Comparison of ENCODE assay signal across 13 cellular contexts in the genomic region with DNA sequence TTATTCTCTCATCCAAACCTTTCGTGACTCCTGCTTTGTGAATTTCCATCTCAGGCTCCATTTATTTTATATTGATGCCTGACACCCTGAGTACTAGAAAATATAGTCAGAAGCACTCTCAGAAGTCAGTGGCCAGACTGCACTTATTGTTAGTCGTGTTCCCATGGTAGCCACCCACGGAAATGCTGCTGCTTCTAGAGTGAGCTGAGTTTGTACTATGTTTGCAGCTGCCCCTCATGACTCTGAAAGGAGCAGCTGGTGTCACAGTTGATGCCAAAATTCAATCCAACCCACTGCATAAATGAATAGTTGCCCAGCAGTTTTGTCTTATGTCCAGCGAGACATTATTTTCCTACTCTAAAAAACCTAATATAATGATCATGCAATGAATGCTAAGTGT.
A peak's percentile ranks its signal among the peaks of the same experiment; 100 is the strongest.
DNase-seq lines count a peak whose midpoint lies in the region; ATAC-seq, FAIRE-seq and TF ChIP-seq lines count a peak whose summit lies in the region.
"Had no signal": no experiment of that assay in that cellular context is flagged by ENCODE, and none has a peak within 500 bp of the region (broad histone marks: within the 10 kb centered on the region; RNA-seq: fewer than 3 reads in every experiment).

No MANE protein-coding gene starts in this region.

- POLR2A ChIA-PET in H1 (lab: Charles Lee; ENCODE audit: partially characterized antibody), result no interaction called here

- no peak overlapping the region for H3K4me2 ChIP-seq in H1 (ENCODE audit: insufficient read depth in 1 of 2, low read depth in 2 of 2, low read length in 2 of 2)

- no peak overlapping the region for H3K14ac ChIP-seq in H1 (ENCODE audit: insufficient read length)

- no peak overlapping the region for H4K91ac ChIP-seq in H1 (replicated peaks; ENCODE audit: insufficient read length, low read length)

- no peak overlapping the region for H3K4ac ChIP-seq in H1 (replicated peaks; ENCODE audit: insufficient read length, low read depth, low read length)

- no peak overlapping the region for H2BK15ac ChIP-seq in H1 (ENCODE audit: low read length)

- DNase-seq in A172 (ENCODE audit: low spot score) (peak; percentile 5), HAP-1 (ENCODE audit: low spot score in 2 of 2) (peak; percentile 19 to 21), NCI-H446 (lab: John Stamatoyannopoulos, UW) (peak; percentile 3 to 54), H1 (ENCODE audit: low read depth in 1 of 2, low spot score in 2 of 2) (no peak), upper lobe of right lung (no peak), HuH-7.5 (ENCODE audit: low spot score) (no peak)
- DNase-seq in NK-92 treated with Interleukin-12 subunit alpha and Interleukin-12 subunit beta, amount 100 ng/mL, for 24 hours (lab: John Stamatoyannopoulos, UW), result no peak
- DNase-seq: activated naive CD8-positive, alpha-beta T cell treated with anti-CD3 and anti-CD28 coated beads for 36 hours; GF-D8; mesenchymal stem cell had no signal

- intact Hi-C loops in upper lobe of right lung (cut with DNase I), result no loop called here

- no peak overlapping the region for H4K5ac ChIP-seq in H1 (ENCODE audit: insufficient read length, low read depth, low read length)

- no peak for FAIRE-seq in H1 (lab: Jason Lieb, UNC)
- FAIRE-seq: K562 had no signal

- no peak for TF ChIP-seq RAD21 in H1 (IDR thresholded peaks at IDR 0.05 in 1 of 2, conservative IDR thresholded peaks at IDR 0.05 in 1 of 2; ENCODE audit: low read depth in 2 of 2, low read length in 2 of 2)

- H2BK20ac ChIP-seq in H1 (ENCODE audit: low read length), result no peak overlapping the region

- no peak for ATAC-seq in upper lobe of right lung
- no peak for ATAC-seq in HG03378 (IDR thresholded peaks at IDR 0.05; ENCODE audit: unreplicated experiment)
- ATAC-seq: K562 had no signal

- no peak overlapping the region for H3K27ac ChIP-seq in H1 (ENCODE audit: low read depth, low read length)
- no peak overlapping the region for H3K27ac ChIP-seq in upper lobe of right lung
- H3K27ac ChIP-seq: suprapubic skin had no signal

- no peaks in the 10 kb centered on the region for H3K79me1 ChIP-seq in H1 (ENCODE audit: low read depth, low read length)

- no peak overlapping the region for H3K18ac ChIP-seq in H1 (ENCODE audit: extremely low read depth, low read length)

- H3K27me3 ChIP-seq in HAP-1 (ENCODE audit: low read depth) (no peaks in the 10 kb centered on the region), H1 (replicated peaks in 1 of 4; ENCODE audit: control insufficient read depth in 3 of 4, extremely low read depth in 1 of 4, insufficient read depth in 3 of 4, low read length in 3 of 4) (no peaks in the 10 kb centered on the region), upper lobe of right lung (no peaks in the 10 kb centered on the region)
- H3K27me3 ChIP-seq: suprapubic skin had no signal

- no peak overlapping the region for H3K4me3 ChIP-seq in HAP-1
- H3K4me3 ChIP-seq in H1 (ENCODE audit: extremely low read depth in 1 of 4, insufficient read depth in 2 of 4, low read depth in 3 of 4, low read length in 4 of 4), result no peak overlapping the region; a peak in 1 of 8 replicates
- H3K4me3 ChIP-seq in upper lobe of right lung, result no peak overlapping the region
- H3K4me3 ChIP-seq: K562, suprapubic skin had no signal

- H3K56ac ChIP-seq in H1 (replicated peaks; ENCODE audit: insufficient read length, low read depth, low read length), result no peak overlapping the region

- H2BK12ac ChIP-seq in H1 (ENCODE audit: low read depth, low read length), result no peak overlapping the region

- no peak overlapping the region for H2BK5ac ChIP-seq in H1 (ENCODE audit: low read depth, low read length)

- no peak overlapping the region for H2AK5ac ChIP-seq in H1 (ENCODE audit: low read depth, low read length)

- no peak for TF ChIP-seq POLR2A in H1 (IDR thresholded peaks at IDR 0.05; ENCODE audit: control extremely low read depth in 1 of 2, low read depth in 2 of 2, low read length in 2 of 2)

- no peaks in the 10 kb centered on the region for H3K23me2 ChIP-seq in H1 (ENCODE audit: low read depth, low read length)

- TF ChIP-seq CTCF in H1 (IDR thresholded peaks at IDR 0.05; ENCODE audit: control extremely low read depth in 1 of 3, insufficient read depth in 1 of 3, low read depth in 1 of 3, low read length in 3 of 3) (no peak), upper lobe of right lung (IDR thresholded peaks at IDR 0.05) (no peak)

- in situ Hi-C loops in HAP-1 (cut with MboI; ENCODE audit: low sequenced_read_pairs), result no loop called here

- no peak overlapping the region for H3K23ac ChIP-seq in H1 (ENCODE audit: insufficient read length)

- H3K79me2 ChIP-seq in H1 (ENCODE audit: control insufficient read depth in 1 of 2, insufficient read depth in 2 of 2, low read length in 2 of 2), result no peaks in the 10 kb centered on the region

- no peak for TF ChIP-seq EP300 in H1 (IDR thresholded peaks at IDR 0.05; ENCODE audit: borderline replicate concordance in 1 of 2, low read depth in 2 of 2, low read length in 2 of 2)

- H3K36me3 ChIP-seq in HAP-1 (replicated peaks) (no peaks in the 10 kb centered on the region), H1 (ENCODE audit: control insufficient read depth in 2 of 4, insufficient read depth in 4 of 4, low read length in 3 of 4) (no peaks in the 10 kb centered on the region), upper lobe of right lung (no peaks in the 10 kb centered on the region)
- H3K36me3 ChIP-seq: suprapubic skin had no signal

- H2BK120ac ChIP-seq in H1 (replicated peaks; ENCODE audit: low read depth, low read length), result no peak overlapping the region

- 85% methylated on average over 4 of the region's 4 CpGs; no CpG with 5 or more reads in 1 of the 2 experiments for WGBS in H1 (ENCODE audit: extremely low coverage in 1 of 2, insufficient coverage in 1 of 2, insufficient read length in 1 of 2, insufficient replicate concordance in 2 of 2, low coverage in 1 of 2, low lambda C conversion rate in 2 of 2, missing lambda C conversion rate in 1 of 2), 2 experiments

- H4K8ac ChIP-seq in H1 (ENCODE audit: extremely low read depth, insufficient read depth, low read length), result no peak overlapping the region

- H3K9me3 ChIP-seq in HAP-1, result no peaks in the 10 kb centered on the region
- H3K9me3 ChIP-seq in H1 (ENCODE audit: insufficient read depth in 2 of 2, low read depth in 1 of 2, low read length in 1 of 2), result no peaks in the 10 kb centered on the region
- H3K9me3 ChIP-seq in upper lobe of right lung, result no peaks in the 10 kb centered on the region
- H3K9me3 ChIP-seq: suprapubic skin had no signal

- CTCF ChIA-PET in H1 (lab: Charles Lee; ENCODE audit: partially characterized antibody), result interaction anchor here (1.1 to 1.5 kb wide), 2 partner anchors 16 to 70 kb away, joined by 3 read pairs; no protein-coding TSS in a partner anchor

- no peak overlapping the region for H3K9ac ChIP-seq in H1 (replicated peaks in 1 of 4; ENCODE audit: extremely low read depth in 1 of 4, low read depth in 3 of 4, low read length in 3 of 4)

- no peaks in the 10 kb centered on the region for H3K4me1 ChIP-seq in HAP-1
- H3K4me1 ChIP-seq in H1 (replicated peaks in 1 of 4; ENCODE audit: control insufficient read depth in 3 of 4, insufficient read depth in 4 of 4, low read length in 3 of 4), result no peaks in the 10 kb centered on the region
- H3K4me1 ChIP-seq in upper lobe of right lung, result no peaks in the 10 kb centered on the region
- H3K4me1 ChIP-seq: suprapubic skin had no signal

- H2AFZ ChIP-seq in H1 (ENCODE audit: low read length), result no peak overlapping the region

- no peaks in the 10 kb centered on the region for H4K20me1 ChIP-seq in H1 (replicated peaks in 1 of 2; ENCODE audit: control insufficient read depth in 1 of 2, insufficient read depth in 2 of 2, low read length in 2 of 2)

TF ChIP-seq in H1, 55 proteins besides CTCF, POLR2A, EP300 and RAD21:
- TF ChIP-seq RFX5 (IDR thresholded peaks at IDR 0.05; ENCODE audit: borderline replicate concordance, low read depth, low read length) (no peak), EGR1 (IDR thresholded peaks at IDR 0.05; ENCODE audit: borderline replicate concordance, low read depth, low read length) (peak; percentile 57; the same call in 1 of the 2 replicates)

Comparison
In these comparisons a context has a peak if more than half of its experiments do, and no peak if none do; other contexts are left out.
1. DNase-seq: peak in A172 (single experiment), HAP-1 (2 of 2) and NCI-H446 (2 of 2); none in H1 (0 of 2), upper lobe of right lung (single experiment), HuH-7.5 (single experiment) and NK-92 treated with Interleukin-12 subunit alpha and Interleukin-12 subunit beta, amount 100 ng/mL, for 24 hours (single experiment).